Comparison of ENCODE assay signal across 1 cellular context in genomic region chr6:158536084-158536890, GRCh38.
TF ChIP-seq lines count a peak whose summit lies in the region.

No MANE protein-coding gene starts in this region.

TF ChIP-seq in K562, 482 proteins besides CTCF, POLR2A, EP300 and RAD21 (continued from another document and continues in another):
- TF ChIP-seq ZMIZ1 (IDR thresholded peaks at IDR 0.05; ENCODE audit: low read depth in 2 of 2, low read length in 2 of 2): no peak
- TF ChIP-seq POLR2B (IDR thresholded peaks at IDR 0.05; ENCODE audit: low read depth, partially characterized antibody): no peak
- TF ChIP-seq ZNF780A (CRISPR knock-in tag; IDR thresholded peaks at IDR 0.05): no peak
- no peak for TF ChIP-seq DNMT1 (IDR thresholded peaks at IDR 0.05)
- peak; percentile 90 for TF ChIP-seq HINFP (tag; conservative IDR thresholded peaks at IDR 0.05; ENCODE audit: low read depth)
- TF ChIP-seq CTBP1 (IDR thresholded peaks at IDR 0.05; ENCODE audit: borderline replicate concordance): peak; percentile 82
- TF ChIP-seq COPS2 (conservative IDR thresholded peaks at IDR 0.05): no peak
- peak; percentile 54; the same call in 1 of the 2 replicates for TF ChIP-seq E2F4 (CRISPR knock-in tag; IDR thresholded peaks at IDR 0.05; ENCODE audit: low read depth)
- TF ChIP-seq NBN (IDR thresholded peaks at IDR 0.05; ENCODE audit: low read depth): no peak
- no peak for TF ChIP-seq MECOM (CRISPR knock-in tag; IDR thresholded peaks at IDR 0.05)
- no peak for TF ChIP-seq ELF1 (tag; IDR thresholded peaks at IDR 0.05)
- no peak for TF ChIP-seq PHB2 (IDR thresholded peaks at IDR 0.05; ENCODE audit: low read depth)
- TF ChIP-seq HES1 (IDR thresholded peaks at IDR 0.05; ENCODE audit: low read depth): no peak
- no peak for TF ChIP-seq ZNF280A (IDR thresholded peaks at IDR 0.05; ENCODE audit: low read depth, partially characterized antibody)
- no peak for TF ChIP-seq GTF2B (IDR thresholded peaks at IDR 0.05; ENCODE audit: extremely low read depth, insufficient read length)
- peak; percentile 68; the same call in 1 of the 2 replicates for TF ChIP-seq ZNF311 (CRISPR knock-in tag; IDR thresholded peaks at IDR 0.05)
- TF ChIP-seq PHF20 (IDR thresholded peaks at IDR 0.05; ENCODE audit: partially characterized antibody): no peak
- TF ChIP-seq RAD51 (IDR thresholded peaks at IDR 0.05; ENCODE audit: borderline replicate concordance, low read depth): no peak
- peak; percentile 25; the same call in 1 of the 2 replicates for TF ChIP-seq NR4A1 (CRISPR knock-in tag; IDR thresholded peaks at IDR 0.05)
- TF ChIP-seq NR4A1 (tag; IDR thresholded peaks at IDR 0.05): no peak
- TF ChIP-seq NEUROD1 (IDR thresholded peaks at IDR 0.05; ENCODE audit: borderline replicate concordance, low read depth, low read length, partially characterized antibody): no peak
- TF ChIP-seq E2F1 (CRISPR knock-in tag; IDR thresholded peaks at IDR 0.05): no peak
- no peak for TF ChIP-seq ZBED1 (IDR thresholded peaks at IDR 0.05)
- TF ChIP-seq MEF2A (IDR thresholded peaks at IDR 0.05; ENCODE audit: control insufficient read depth, low read depth, low read length): no peak
- no peak for TF ChIP-seq BRF2 (IDR thresholded peaks at IDR 0.05; ENCODE audit: borderline replicate concordance, insufficient read depth, insufficient read length)
- no peak for TF ChIP-seq NR0B1 (IDR thresholded peaks at IDR 0.05; ENCODE audit: partially characterized antibody)
- TF ChIP-seq ZNF589 (CRISPR knock-in tag; IDR thresholded peaks at IDR 0.05; ENCODE audit: low read depth): peak; percentile 69; the same call in 1 of the 2 replicates
- no peak for TF ChIP-seq SUPT5H (IDR thresholded peaks at IDR 0.05)
- no peak for TF ChIP-seq NCOA4 (IDR thresholded peaks at IDR 0.05; ENCODE audit: partially characterized antibody)
- TF ChIP-seq HEY1 (CRISPR knock-in tag; IDR thresholded peaks at IDR 0.05; ENCODE audit: borderline replicate concordance): no peak
- no peak for TF ChIP-seq ZNF165 (CRISPR knock-in tag; IDR thresholded peaks at IDR 0.05; ENCODE audit: borderline replicate concordance)
- TF ChIP-seq ZNF263 (CRISPR knock-in tag; IDR thresholded peaks at IDR 0.05; ENCODE audit: borderline replicate concordance): peak; percentile 81
- TF ChIP-seq PTBP1 (IDR thresholded peaks at IDR 0.05; ENCODE audit: low read depth, low read length): 0 out of 2 replicates have a peak, but pooled peaks have one; percentile 40
- TF ChIP-seq NR2F6 (CRISPR knock-in tag; IDR thresholded peaks at IDR 0.05): no peak
- TF ChIP-seq ZNF639 (CRISPR knock-in tag; conservative IDR thresholded peaks at IDR 0.05 in 1 of 2, IDR thresholded peaks at IDR 0.05 in 1 of 2): no peak; a peak in 1 of 4 replicates
- TF ChIP-seq NFRKB (IDR thresholded peaks at IDR 0.05; ENCODE audit: low read depth): no peak
- no peak for TF ChIP-seq ELF4 (CRISPR knock-in tag; IDR thresholded peaks at IDR 0.05)
- no peak for TF ChIP-seq ATF1 (CRISPR knock-in tag; IDR thresholded peaks at IDR 0.05)
- TF ChIP-seq ATF1 (tag; IDR thresholded peaks at IDR 0.05): no peak; the same call in 1 of the 2 replicates
- no peak for TF ChIP-seq POLR2AphosphoS2 (IDR thresholded peaks at IDR 0.05; ENCODE audit: low read length)
- TF ChIP-seq CHAMP1 (IDR thresholded peaks at IDR 0.05): peak; percentile 86
- no peak for TF ChIP-seq CHCHD3 (CRISPR knock-in tag; IDR thresholded peaks at IDR 0.05)
- TF ChIP-seq SAP30 (IDR thresholded peaks at IDR 0.05; ENCODE audit: borderline replicate concordance, insufficient read depth, low read depth, low read length, poor library complexity, severe bottlenecking): peak; percentile 38
- no peak for TF ChIP-seq PPARD (CRISPR knock-in tag; IDR thresholded peaks at IDR 0.05)
- TF ChIP-seq MAZ (CRISPR knock-in tag; conservative IDR thresholded peaks at IDR 0.05 in 1 of 2, IDR thresholded peaks at IDR 0.05 in 1 of 2): peak; percentile 55 to 89
- no peak; the same call in 1 of the 2 replicates for TF ChIP-seq USF2 (CRISPR knock-in tag; IDR thresholded peaks at IDR 0.05)
- no peak for TF ChIP-seq GATAD2A (IDR thresholded peaks at IDR 0.05)
- no peak for TF ChIP-seq ZNF124 (CRISPR knock-in tag; IDR thresholded peaks at IDR 0.05)
- TF ChIP-seq PURB (CRISPR knock-in tag; IDR thresholded peaks at IDR 0.05; ENCODE audit: low read depth): no peak
